1 cellular context compared by ENCODE assay signal in the genomic region with DNA sequence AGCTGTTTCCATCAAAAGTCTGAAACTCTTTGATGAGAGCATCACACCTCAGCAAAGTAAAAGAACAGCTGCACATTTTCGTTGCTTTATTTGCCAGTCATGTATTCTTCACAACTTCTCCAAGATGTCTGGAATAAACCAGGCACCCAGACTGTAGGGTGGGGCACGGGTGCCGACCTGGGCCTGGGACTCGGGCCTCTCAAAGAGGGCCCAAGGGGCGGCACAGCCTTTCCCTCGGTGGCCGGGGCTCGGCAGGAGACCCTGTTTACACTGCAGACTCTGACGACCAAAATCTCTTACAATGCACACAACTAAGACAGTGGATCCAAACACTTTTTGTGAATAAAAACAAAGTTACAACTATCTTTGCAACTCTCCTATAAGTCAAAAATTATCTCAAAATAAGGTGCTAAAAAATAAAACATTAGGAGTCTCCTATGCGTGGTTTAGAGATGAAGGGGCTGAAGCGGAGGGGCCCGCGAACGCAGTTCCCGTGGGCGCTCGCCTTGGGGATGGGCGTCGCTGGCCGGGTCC.
TF ChIP-seq lines count a peak whose summit lies in the region.

No MANE protein-coding gene starts in this region.

TF ChIP-seq in IMR-90, 13 proteins besides CTCF, POLR2A, EP300 and RAD21 (continued from another document):
- no peak for TF ChIP-seq MAFK (IDR thresholded peaks at IDR 0.05; ENCODE audit: low read depth, low read length)
- no peak for TF ChIP-seq NFE2L2 (IDR thresholded peaks at IDR 0.05; ENCODE audit: low read depth, low read length)
- TF ChIP-seq MXI1 (IDR thresholded peaks at IDR 0.05; ENCODE audit: borderline replicate concordance, low read depth, low read length): no peak
- no peak for TF ChIP-seq CEBPB (IDR thresholded peaks at IDR 0.05; ENCODE audit: low read depth, low read length)
- TF ChIP-seq, protein P1, sequence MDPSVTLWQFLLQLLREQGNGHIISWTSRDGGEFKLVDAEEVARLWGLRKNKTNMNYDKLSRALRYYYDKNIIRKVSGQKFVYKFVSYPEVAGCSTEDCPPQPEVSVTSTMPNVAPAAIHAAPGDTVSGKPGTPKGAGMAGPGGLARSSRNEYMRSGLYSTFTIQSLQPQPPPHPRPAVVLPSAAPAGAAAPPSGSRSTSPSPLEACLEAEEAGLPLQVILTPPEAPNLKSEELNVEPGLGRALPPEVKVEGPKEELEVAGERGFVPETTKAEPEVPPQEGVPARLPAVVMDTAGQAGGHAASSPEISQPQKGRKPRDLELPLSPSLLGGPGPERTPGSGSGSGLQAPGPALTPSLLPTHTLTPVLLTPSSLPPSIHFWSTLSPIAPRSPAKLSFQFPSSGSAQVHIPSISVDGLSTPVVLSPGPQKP (IDR thresholded peaks at IDR 0.05; ENCODE audit: borderline replicate concordance, low read depth, low read length): no peak
- no peak for TF ChIP-seq CHD1 (IDR thresholded peaks at IDR 0.05; ENCODE audit: low read depth, low read length)
- no peak for TF ChIP-seq SMC3 (IDR thresholded peaks at IDR 0.05; ENCODE audit: low read depth, low read length)
- no peak for TF ChIP-seq MAZ (IDR thresholded peaks at IDR 0.05; ENCODE audit: borderline replicate concordance, low read depth, low read length)
- no peak for TF ChIP-seq BHLHE40 (IDR thresholded peaks at IDR 0.05; ENCODE audit: low read depth, low read length)
- no peak for TF ChIP-seq RCOR1 (IDR thresholded peaks at IDR 0.05; ENCODE audit: insufficient replicate concordance, low read length)
- TF ChIP-seq, protein P2, sequence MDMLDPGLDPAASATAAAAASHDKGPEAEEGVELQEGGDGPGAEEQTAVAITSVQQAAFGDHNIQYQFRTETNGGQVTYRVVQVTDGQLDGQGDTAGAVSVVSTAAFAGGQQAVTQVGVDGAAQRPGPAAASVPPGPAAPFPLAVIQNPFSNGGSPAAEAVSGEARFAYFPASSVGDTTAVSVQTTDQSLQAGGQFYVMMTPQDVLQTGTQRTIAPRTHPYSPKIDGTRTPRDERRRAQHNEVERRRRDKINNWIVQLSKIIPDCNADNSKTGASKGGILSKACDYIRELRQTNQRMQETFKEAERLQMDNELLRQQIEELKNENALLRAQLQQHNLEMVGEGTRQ (IDR thresholded peaks at IDR 0.05; ENCODE audit: low read depth, low read length): no peak
- no peak for TF ChIP-seq RFX5 (IDR thresholded peaks at IDR 0.05; ENCODE audit: low read depth, low read length)
